ENCODE assay signal across 9 cellular contexts in genomic region chr15:78640840-78641733, GRCh38. TPM values are rescaled to one million over a fixed set of nuclear protein-coding genes. Genes with fewer than 3 reads are reported as not detected.
DNase-seq lines count a peak whose midpoint lies in the region; ATAC-seq and TF ChIP-seq lines count a peak whose summit lies in the region.
"Had no signal": no experiment of that assay in that cellular context is flagged by ENCODE, and none has a peak within 500 bp of the region (broad histone marks: within the 10 kb centered on the region; RNA-seq: fewer than 3 reads in every experiment).

CHRNB4 (minus strand) TSS chr15:78641210; CDS start chr15:78641133, 77 bp downstream.

- POLR2A ChIA-PET in activated B cell treated with CpG ODN at 0.5 μM for 24 hours (lab: Charles Lee): no interaction called here

- CTCF ChIA-PET in activated B cell treated with CpG ODN at 0.5 μM for 24 hours (lab: Charles Lee): interaction anchor here (1.7 kb wide), 1 partner anchor 26 kb away, joined by 3 read pairs; no protein-coding TSS in a partner anchor

- no peaks in the 10 kb centered on the region for H3K9me3 Mint-ChIP-seq in activated B cell treated with CpG ODN at 0.5 μM for 24 hours
- no peaks in the 10 kb centered on the region for H3K9me3 Mint-ChIP-seq in osteocyte (ENCODE audit: unreplicated experiment)

- H3K9me3 ChIP-seq in HAP-1: no peaks in the 10 kb centered on the region
- H3K9me3 ChIP-seq: neutrophil had no signal

- H3K4me1 Mint-ChIP-seq in activated B cell treated with CpG ODN at 0.5 μM for 24 hours: peaks cover 11% of the 10 kb centered on the region
- H3K4me1 Mint-ChIP-seq in osteocyte (ENCODE audit: unreplicated experiment): peaks cover 8% of the 10 kb centered on the region

- H3K4me3 ChIP-seq in HAP-1: peak within 1 kb of the TSS; percentile 34
- H3K4me3 ChIP-seq in fibroblast of the aortic adventitia (ENCODE audit: low read depth, low read length): peak within 1 kb of the TSS; percentile 41

- no peaks in the 10 kb centered on the region for H3K4me1 ChIP-seq in HAP-1

- no peaks in the 10 kb centered on the region; the same call in 1 of the 2 replicates for H3K27me3 ChIP-seq in HAP-1 (ENCODE audit: low read depth)

- intact Hi-C loops in activated B cell treated with CpG ODN at 0.5 μM for 24 hours (cut with micrococcal nuclease): no loop called here

- in situ Hi-C loops in HAP-1 (cut with MboI; ENCODE audit: low sequenced_read_pairs): no loop called here

- no peaks in the 10 kb centered on the region for H3K36me3 Mint-ChIP-seq in activated B cell treated with CpG ODN at 0.5 μM for 24 hours (ENCODE audit: low read depth)
- H3K36me3 Mint-ChIP-seq in osteocyte (ENCODE audit: unreplicated experiment): no peaks in the 10 kb centered on the region

- H3K36me3 ChIP-seq in HAP-1 (replicated peaks): no peaks in the 10 kb centered on the region
- H3K36me3 ChIP-seq: neutrophil had no signal

- peaks cover 9% of the 10 kb centered on the region for H3K27me3 Mint-ChIP-seq in activated B cell treated with CpG ODN at 0.5 μM for 24 hours
- H3K27me3 Mint-ChIP-seq in osteocyte (ENCODE audit: unreplicated experiment): peaks cover 24% of the 10 kb centered on the region

- ATAC-seq in activated B cell treated with CpG ODN at 0.5 μM for 24 hours (ENCODE audit: low read depth) (peak; percentile 65), HG03521 (IDR thresholded peaks at IDR 0.05; ENCODE audit: unreplicated experiment) (no peak), GM18502 (IDR thresholded peaks at IDR 0.05; ENCODE audit: poor library complexity, unreplicated experiment) (no peak), GM21786 (IDR thresholded peaks at IDR 0.05; ENCODE audit: unreplicated experiment) (no peak), HG03159 (IDR thresholded peaks at IDR 0.05; ENCODE audit: unreplicated experiment) (no peak)

- H3K27ac Mint-ChIP-seq in activated B cell treated with CpG ODN at 0.5 μM for 24 hours (no peak within 1 kb of the TSS), osteocyte (ENCODE audit: unreplicated experiment) (no peak within 1 kb of the TSS)

- peak in 1 of 2 experiments; percentile 82 for DNase-seq in HAP-1 (ENCODE audit: low spot score in 2 of 2)
- DNase-seq in activated B cell treated with CpG ODN at 0.5 μM for 24 hours: peak; percentile 21
- DNase-seq in fibroblast of the aortic adventitia (ENCODE audit: low read depth): no peak
- no peak for DNase-seq in osteocyte (ENCODE audit: extremely low spot score, unreplicated experiment)

- H3K4me3 Mint-ChIP-seq in activated B cell treated with CpG ODN at 0.5 μM for 24 hours: peak within 1 kb of the TSS; percentile 74
- peak within 1 kb of the TSS; percentile 68 for H3K4me3 Mint-ChIP-seq in osteocyte (ENCODE audit: unreplicated experiment)

- no peak for TF ChIP-seq CTCF in activated B cell treated with CpG ODN at 0.5 μM for 24 hours (IDR thresholded peaks at IDR 0.05)
- no peak for TF ChIP-seq CTCF in fibroblast of the aortic adventitia (IDR thresholded peaks at IDR 0.05; ENCODE audit: insufficient read depth, low read length)
- TF ChIP-seq CTCF in osteocyte (IDR thresholded peaks at IDR 0.05): no peak

RNA-seq across cellular contexts. Expression of gene CHRNB4, which starts in this region (rescaled TPM):
- total RNA-seq in activated B cell treated with CpG ODN at 0.5 μM for 24 hours: not detected in 2 replicates
- not detected in 2 replicates for total RNA-seq in fibroblast of the aortic adventitia (ENCODE audit: low replicate concordance)
- not detected in 2 replicates for total RNA-seq in osteocyte

Comparison
In these comparisons a context has a peak if more than half of its experiments do, and no peak if none do; other contexts are left out.
1. Peak in DNase-seq and ATAC-seq in activated B cell treated with CpG ODN at 0.5 μM for 24 hours; RNA of the gene not detected or under 1 TPM.